In genomic region chr16:89670496-89671431, GRCh38 we compare ENCODE assay signal across 14 cellular contexts. TPM values are rescaled to one million over a fixed set of nuclear protein-coding genes. Genes with fewer than 3 reads are reported as not detected.
A peak's percentile ranks its signal among the peaks of the same experiment; 100 is the strongest.
DNase-seq lines count a peak whose midpoint lies in the region; ATAC-seq and TF ChIP-seq lines count a peak whose summit lies in the region.
"Had no signal": no experiment of that assay in that cellular context is flagged by ENCODE, and none has a peak within 500 bp of the region (broad histone marks: within the 10 kb centered on the region; RNA-seq: fewer than 3 reads in every experiment).

No MANE protein-coding gene starts in this region.

- no peak overlapping the region for H4K91ac ChIP-seq in IMR-90 (ENCODE audit: insufficient read depth, low read depth, low read length)

- H3K27me3 ChIP-seq in IMR-90 (ENCODE audit: control insufficient read depth, insufficient read depth, low read length) (no peaks in the 10 kb centered on the region), adipocyte (replicated peaks; ENCODE audit: control insufficient read depth, insufficient read depth, low read length) (no peaks in the 10 kb centered on the region), hepatocyte (no peaks in the 10 kb centered on the region), psoas muscle (ENCODE audit: insufficient read depth in 3 of 3, low read length in 2 of 3) (no peaks in the 10 kb centered on the region)
- H3K27me3 ChIP-seq: gastroesophageal sphincter had no signal

- in situ Hi-C loops in IMR-90 (cut with MboI; ENCODE audit: low sequenced_read_pairs), result no loop called here

- H3K9ac ChIP-seq in IMR-90 (ENCODE audit: low read depth, low read length) (0 out of 2 replicates have a peak overlapping the region, but pooled peaks have one; percentile 4), adipocyte (ENCODE audit: low read length) (peak overlapping the region; percentile 42)

- H3K56ac ChIP-seq in IMR-90 (ENCODE audit: extremely low read depth, insufficient read depth, low read length), result no peak overlapping the region

- peaks cover 0 to 4% of the 10 kb centered on the region in 2 experiments; a peak in 1 of 4 replicates for H3K79me1 ChIP-seq in IMR-90 (ENCODE audit: low read depth in 1 of 2, low read length in 2 of 2)

- intact Hi-C loops in IMR-90 (cut with micrococcal nuclease), result no loop called here
- intact Hi-C loops in psoas muscle (cut with DNase I), result no loop called here
- intact Hi-C loops in Right ventricle myocardium superior (cut with DNase I), result no loop called here

- H4K20me1 ChIP-seq in IMR-90 (ENCODE audit: insufficient read depth, low read length) (no peaks in the 10 kb centered on the region), hepatocyte (ENCODE audit: insufficient read depth, poor library complexity, severe bottlenecking) (no peaks in the 10 kb centered on the region)

- H3K4me2 ChIP-seq in IMR-90 (ENCODE audit: low read depth, low read length) (no peak overlapping the region), hepatocyte (no peak overlapping the region)

- H3K79me2 ChIP-seq in hepatocyte, result no peaks in the 10 kb centered on the region

- H3K4ac ChIP-seq in IMR-90 (ENCODE audit: low read depth, low read length), result peak overlapping the region; percentile 33; the same call in 1 of the 2 replicates

- 67% methylated on average over 1 of the region's 10 CpGs; no CpG with 5 or more reads in 1 of the 2 experiments for WGBS in IMR-90 (ENCODE audit: extremely low coverage in 2 of 2, insufficient read length in 1 of 2), 2 experiments
- WGBS in hepatocyte (ENCODE audit: low lambda C conversion rate, missing lambda C conversion rate), result 86% methylated on average over 10 of the region's 10 CpGs
- 80 to 82% (median 80%) methylated on average over 10 of the region's 10 CpGs for WGBS in psoas muscle, 3 donors

- H3K27ac ChIP-seq in IMR-90 (ENCODE audit: insufficient read depth, low read length) (no peak overlapping the region), hepatocyte (peak overlapping the region; percentile 79), psoas muscle (no peak overlapping the region)
- H3K27ac ChIP-seq: gastroesophageal sphincter had no signal

- H2BK5ac ChIP-seq in IMR-90 (ENCODE audit: low read depth, low read length, poor library complexity, severe bottlenecking), result no peak overlapping the region

- no peak overlapping the region for H2BK15ac ChIP-seq in IMR-90 (ENCODE audit: low read depth, low read length)

- POLR2A ChIA-PET in IMR-90 (lab: Charles Lee; ENCODE audit: unreplicated experiment), result no interaction called here

- no peaks in the 10 kb centered on the region for H3K9me2 ChIP-seq in hepatocyte (replicated peaks; ENCODE audit: insufficient read depth)

- H3K36me3 ChIP-seq in IMR-90 (ENCODE audit: control insufficient read depth, insufficient read depth, low read length) (no peaks in the 10 kb centered on the region), adipocyte (ENCODE audit: control insufficient read depth, insufficient read depth, low read length, severe bottlenecking) (no peaks in the 10 kb centered on the region), hepatocyte (replicated peaks; ENCODE audit: insufficient read depth, low read depth) (no peaks in the 10 kb centered on the region), psoas muscle (ENCODE audit: insufficient read depth in 1 of 2, low read depth in 1 of 2) (no peaks in the 10 kb centered on the region)
- H3K36me3 ChIP-seq: gastroesophageal sphincter had no signal

- H2AK9ac ChIP-seq in IMR-90 (replicated peaks; ENCODE audit: low read depth, low read length, poor library complexity), result peak overlapping the region; percentile 16

- TF ChIP-seq POLR2A in IMR-90 (IDR thresholded peaks at IDR 0.05; ENCODE audit: low read depth, low read length), result no peak

- H3K4me1 ChIP-seq in IMR-90 (ENCODE audit: control insufficient read depth, insufficient read depth, low read length) (peaks cover 6% of the 10 kb centered on the region), adipocyte (ENCODE audit: control insufficient read depth, insufficient read depth, low read length) (peaks cover 11% of the 10 kb centered on the region), hepatocyte (ENCODE audit: insufficient read depth) (peaks cover 7% of the 10 kb centered on the region), psoas muscle (no peaks in the 10 kb centered on the region)
- H3K4me1 ChIP-seq: gastroesophageal sphincter had no signal

- peaks cover 4% of the 10 kb centered on the region; the same call in 1 of the 2 replicates for H3K9me1 ChIP-seq in IMR-90 (ENCODE audit: insufficient read depth, low read length)

- H3K9me3 ChIP-seq in IMR-90 (ENCODE audit: control insufficient read depth, insufficient read depth, low read length), result no peaks in the 10 kb centered on the region
- no peaks in the 10 kb centered on the region for H3K9me3 ChIP-seq in adipocyte (ENCODE audit: control insufficient read depth, low read length)
- H3K9me3 ChIP-seq in hepatocyte (ENCODE audit: low read depth), result no peaks in the 10 kb centered on the region
- H3K9me3 ChIP-seq in psoas muscle, result no peaks in the 10 kb centered on the region
- H3K9me3 ChIP-seq: gastroesophageal sphincter had no signal

- H3K18ac ChIP-seq in IMR-90 (ENCODE audit: low read depth, low read length), result no peak overlapping the region

- no peak overlapping the region; the same call in 1 of the 2 replicates for H4K5ac ChIP-seq in IMR-90 (ENCODE audit: low read depth, low read length)

- H2BK20ac ChIP-seq in IMR-90 (ENCODE audit: low read depth, low read length), result no peak overlapping the region

- no TSS peak for BruUV-seq in IMR-90 (replicated peaks; lab: Mats Ljungman, UMichigan)

- TF ChIP-seq CTCF in IMR-90 (conservative IDR thresholded peaks at IDR 0.05; ENCODE audit: low read depth, low read length) (no peak), hepatocyte (IDR thresholded peaks at IDR 0.05; ENCODE audit: poor library complexity) (no peak), psoas muscle (IDR thresholded peaks at IDR 0.05) (no peak)

- H2AFZ ChIP-seq in IMR-90 (replicated peaks; ENCODE audit: low read length, poor library complexity), result peak overlapping the region; percentile 66
- H2AFZ ChIP-seq in hepatocyte, result no peak overlapping the region

- ATAC-seq in IMR-90 (ENCODE audit: low read depth) (peak; percentile 80), psoas muscle (no peak), Right ventricle myocardium superior (ENCODE audit: poor library complexity) (no peak), HG03439 (IDR thresholded peaks at IDR 0.05; ENCODE audit: unreplicated experiment) (no peak)
- ATAC-seq: gastroesophageal sphincter had no signal

- dilution Hi-C loops in IMR-90 (cut with HindIII; ENCODE audit: low sequenced_read_pairs, unreplicated experiment), result no loop called here

- H2BK120ac ChIP-seq in IMR-90 (ENCODE audit: low read depth, low read length), result no peak overlapping the region

- no peak overlapping the region for H3K14ac ChIP-seq in IMR-90 (replicated peaks; ENCODE audit: low read depth, low read length)

- peak overlapping the region in 1 of 2 experiments; percentile 39; a peak in 1 of 4 replicates for H4K8ac ChIP-seq in IMR-90 (ENCODE audit: low read depth in 2 of 2, low read length in 2 of 2)

- CTCF ChIA-PET in IMR-90 (lab: Yijun Ruan, JAX), result interaction anchor here (0.6 to 1.0 kb wide), 3 partner anchors 11 to 71 kb away, joined by 3 to 4 read pairs (median 3); partner anchors contain the start of gene CDK10

- peak overlapping the region; percentile 31; the same call in 1 of the 2 replicates for H2AK5ac ChIP-seq in IMR-90 (ENCODE audit: low read depth, low read length)

- H3K23ac ChIP-seq in IMR-90 (ENCODE audit: low read depth, low read length), result no peak overlapping the region

- TF ChIP-seq RAD21 in IMR-90 (IDR thresholded peaks at IDR 0.05; ENCODE audit: low read length), result no peak

- no peak overlapping the region for H3K4me3 ChIP-seq in IMR-90 (ENCODE audit: insufficient read depth, low read depth, low read length)
- no peak overlapping the region for H3K4me3 ChIP-seq in adipocyte (ENCODE audit: low read length)
- no peak overlapping the region for H3K4me3 ChIP-seq in hepatocyte
- no peak overlapping the region for H3K4me3 ChIP-seq in psoas muscle
- H3K4me3 ChIP-seq: gastroesophageal sphincter had no signal

- DNase-seq in AG20443 (ENCODE audit: low spot score), result peak; percentile 51
- DNase-seq in IMR-90, result peak; percentile 57
- peak; percentile 43 for DNase-seq in adipocyte (ENCODE audit: low read depth)
- no peak for DNase-seq in hepatocyte (ENCODE audit: low spot score)
- no peak for DNase-seq in psoas muscle
- no peak for DNase-seq in ecto neural progenitor cell (ENCODE audit: low spot score)
- no peak for DNase-seq in Right ventricle myocardium superior
- DNase-seq: activated CD4-positive, alpha-beta memory T cell treated with anti-CD3 and anti-CD28 coated beads for 36 hours; activated naive CD4-positive, alpha-beta T cell treated with Interleukin-2 at 50 U/mL for 16 hours; islet precursor cell; OCI-M1; right cardiac atrium had no signal

RNA-seq across cellular contexts. Expression of gene SPATA33, which starts 13.1 kb away (rescaled TPM):
- 0.90 and 1.1 TPM in 2 replicates for total RNA-seq in IMR-90 (2012; rRNA removed)
- 3.2 and 3.4 TPM in 2 replicates for polyA plus RNA-seq in IMR-90 (2012; rRNA removed)
- 1.8 and 2.4 TPM in 2 replicates for polyA plus RNA-seq in IMR-90 (2012; cell fraction: cytosol; rRNA removed)
- polyA plus RNA-seq in IMR-90 (2012; cell fraction: nucleus; rRNA removed; ENCODE audit: low replicate concordance), result 7.6 and 17.1 TPM in 2 replicates
- total RNA-seq in hepatocyte, result 3.6 and 4.4 TPM in 2 replicates
- polyA plus RNA-seq in hepatocyte, result 16.8 and 17.9 TPM in 2 replicates
- 1 to 10 TPM; 1.2 to 3.0 (median 2.5) TPM for total RNA-seq in psoas muscle
- 1 to 10 TPM; 2.3 to 8.2 (median 4.8) TPM for polyA plus RNA-seq in psoas muscle
- 1.9 TPM for total RNA-seq in Right ventricle myocardium superior

RNA-seq across cellular contexts. Expression of gene CHMP1A, which starts 13.3 kb away (rescaled TPM):
- total RNA-seq in IMR-90 (2012; rRNA removed) (99.8 and 113 TPM in 2 replicates), hepatocyte (73.2 and 78.7 TPM in 2 replicates), psoas muscle (10 to 100 TPM; 42.2 to 49.9 (median 45.9) TPM), Right ventricle myocardium superior (32.6 TPM)
- polyA plus RNA-seq in IMR-90 (2012; rRNA removed) (97.3 and 112 TPM in 2 replicates), hepatocyte (101 and 104 TPM in 2 replicates), psoas muscle (10 to 100 TPM; 49.9 to 91.9 (median 68.2) TPM)
- 84.9 and 127 TPM in 2 replicates for polyA plus RNA-seq in IMR-90 (2012; cell fraction: cytosol; rRNA removed)
- 115 and 242 TPM in 2 replicates for polyA plus RNA-seq in IMR-90 (2012; cell fraction: nucleus; rRNA removed; ENCODE audit: low replicate concordance)

RNA-seq across cellular contexts. Expression of gene CDK10, which starts 15.7 kb away (rescaled TPM):
- total RNA-seq in IMR-90 (2012; rRNA removed), result 18.6 and 19.5 TPM in 2 replicates
- polyA plus RNA-seq in IMR-90 (2012; rRNA removed), result 61.8 and 65.3 TPM in 2 replicates
- polyA plus RNA-seq in IMR-90 (2012; cell fraction: cytosol; rRNA removed), result 36.5 and 41.9 TPM in 2 replicates
- 292 and 559 TPM in 2 replicates for polyA plus RNA-seq in IMR-90 (2012; cell fraction: nucleus; rRNA removed; ENCODE audit: low replicate concordance)
- total RNA-seq in hepatocyte, result 60.1 and 70.4 TPM in 2 replicates
- polyA plus RNA-seq in hepatocyte, result 155 and 187 TPM in 2 replicates
- total RNA-seq in psoas muscle, result 10 to 100 TPM; 23.0 to 33.5 (median 28.7) TPM
- polyA plus RNA-seq in psoas muscle, result 10 to 100 TPM; 31.5 to 47.8 (median 35.6) TPM
- 20.7 TPM for total RNA-seq in Right ventricle myocardium superior

RNA-seq across cellular contexts. Expression of gene SPATA2L, which starts 30.7 kb away (rescaled TPM):
- total RNA-seq in IMR-90 (2012; rRNA removed) (4.8 and 5.0 TPM in 2 replicates), hepatocyte (20.2 and 32.9 TPM in 2 replicates), psoas muscle (1 to 10 TPM in 3 of 4 donors, under 1 TPM in 1; 0.56 to 1.8 (median 1.4) TPM), Right ventricle myocardium superior (4.1 TPM)
- polyA plus RNA-seq in IMR-90 (2012; rRNA removed) (6.9 and 8.8 TPM in 2 replicates), hepatocyte (23.6 and 25.0 TPM in 2 replicates), psoas muscle (1 to 10 TPM; 1.0 to 5.9 (median 1.3) TPM)
- 11.7 and 14.7 TPM in 2 replicates for polyA plus RNA-seq in IMR-90 (2012; cell fraction: cytosol; rRNA removed)
- polyA plus RNA-seq in IMR-90 (2012; cell fraction: nucleus; rRNA removed; ENCODE audit: low replicate concordance), result 5.4 and 20.5 TPM in 2 replicates

RNA-seq across cellular contexts. Expression of gene VPS9D1, which starts 49.9 kb away (rescaled TPM):
- 1.8 and 1.9 TPM in 2 replicates for total RNA-seq in IMR-90 (2012; rRNA removed)
- polyA plus RNA-seq in IMR-90 (2012; rRNA removed), result 20.3 and 27.0 TPM in 2 replicates
- 11.0 and 11.5 TPM in 2 replicates for polyA plus RNA-seq in IMR-90 (2012; cell fraction: cytosol; rRNA removed)
- 98.5 and 189 TPM in 2 replicates for polyA plus RNA-seq in IMR-90 (2012; cell fraction: nucleus; rRNA removed; ENCODE audit: low replicate concordance)
- 8.0 and 13.8 TPM in 2 replicates for total RNA-seq in hepatocyte
- polyA plus RNA-seq in hepatocyte, result 25.5 and 30.2 TPM in 2 replicates
- 1 to 10 TPM; 3.7 to 7.0 (median 5.6) TPM for total RNA-seq in psoas muscle
- 10 to 100 TPM in 1 of 3 donors, 1 to 10 TPM in 2; 4.0 to 10.3 (median 5.2) TPM for polyA plus RNA-seq in psoas muscle
- total RNA-seq in Right ventricle myocardium superior, result 11.2 TPM

Comparison
In these comparisons a context has a peak if more than half of its experiments do, and no peak if none do; other contexts are left out.
1. DNase-seq: peak in AG20443 (single experiment), IMR-90 (single experiment) and adipocyte (single experiment); none in hepatocyte (single experiment), psoas muscle (0 of 2), ecto neural progenitor cell (single experiment) and Right ventricle myocardium superior (single experiment).